In genomic region chrX:115888041-115888440, GRCh38 we compare ENCODE assay signal across 7 cellular contexts.
DNase-seq lines count a peak whose midpoint lies in the region; ATAC-seq and TF ChIP-seq lines count a peak whose summit lies in the region.
"Not testable (repeated sequence)": the region's sequence is repeated elsewhere in the genome, so short reads cannot be mapped to it uniquely, and the experiment has no call there.

No MANE protein-coding gene starts in this region.

- H3K36me3 ChIP-seq in HEK293 (ENCODE audit: control insufficient read depth in 2 of 2, insufficient read depth in 1 of 2, low read length in 2 of 2); adipocyte (ENCODE audit: control insufficient read depth, insufficient read depth, low read length, severe bottlenecking); sigmoid colon: not testable (repeated sequence)

- not testable (repeated sequence) for H3K27me3 ChIP-seq in adipocyte (replicated peaks; ENCODE audit: control insufficient read depth, insufficient read depth, low read length); right cardiac atrium (ENCODE audit: control insufficient read depth, insufficient read depth); sigmoid colon

- H3K27ac Mint-ChIP-seq in WTC11; chondrocyte (ENCODE audit: unreplicated experiment): not testable (repeated sequence)
- peak overlapping the region in 3 of 6 donors; percentile 49 to 79 (median 60) for H3K27ac Mint-ChIP-seq in naive B cell

- intact Hi-C loops in right cardiac atrium (cut with DNase I); sigmoid colon (cut with DNase I): not testable (repeated sequence)

- WGBS in right cardiac atrium, result 97% methylated on average over 10 of the region's 29 CpGs
- 99% methylated on average over 13 of the region's 29 CpGs; no CpG with 5 or more reads in 1 of the 2 donors for WGBS in sigmoid colon, 2 donors

- not testable (repeated sequence) for DNase-seq in WTC11 (ENCODE audit: low spot score)
- DNase-seq in adipocyte (ENCODE audit: low read depth) (peak; percentile 58), chondrocyte (ENCODE audit: low spot score) (peak; percentile 98), right cardiac atrium (peak; percentile 58 to 89 (median 76)), naive B cell (peak; percentile 85), sigmoid colon (peak; percentile 87)

- TF ChIP-seq CTCF in HEK293 (tag by site-specific recombination; IDR thresholded peaks at IDR 0.05); WTC11 (IDR thresholded peaks at IDR 0.05); chondrocyte (IDR thresholded peaks at IDR 0.05); sigmoid colon (IDR thresholded peaks at IDR 0.05): not testable (repeated sequence)

- H3K4me3 ChIP-seq in HEK293 (ENCODE audit: low read depth, low read length) (peak overlapping the region; percentile 33), adipocyte (ENCODE audit: low read length) (peak overlapping the region; percentile 75), sigmoid colon (peak overlapping the region in 1 of 4 donors; percentile 34)
- not testable (repeated sequence) for H3K4me3 ChIP-seq in right cardiac atrium (ENCODE audit: low read length)

- POLR2A ChIA-PET in HEK293 (lab: Yijun Ruan, JAX); WTC11 (lab: Charles Lee): not testable (repeated sequence)

- not testable (repeated sequence) for H3K4me1 ChIP-seq in HEK293 (ENCODE audit: control insufficient read depth, insufficient read depth, low read length); adipocyte (ENCODE audit: control insufficient read depth, insufficient read depth, low read length); right cardiac atrium (ENCODE audit: control insufficient read depth, insufficient read depth, low read length); sigmoid colon

- H3K9me3 Mint-ChIP-seq in WTC11, naive B cell: not testable (repeated sequence)
- H3K9me3 Mint-ChIP-seq in chondrocyte (ENCODE audit: low read depth), result peaks cover 23% of the 10 kb centered on the region

- not testable (repeated sequence) for H3K9me3 ChIP-seq in HEK293 (ENCODE audit: control insufficient read depth, insufficient read depth, low read depth, low read length); adipocyte (ENCODE audit: control insufficient read depth, low read length); right cardiac atrium (ENCODE audit: control insufficient read depth, low read length); sigmoid colon

- H3K27ac ChIP-seq in HEK293 (ENCODE audit: extremely low read depth, low read depth, low read length); right cardiac atrium (ENCODE audit: low read length): not testable (repeated sequence)
- peak overlapping the region in 1 of 4 donors; percentile 65 for H3K27ac ChIP-seq in sigmoid colon

- ATAC-seq in WTC11; right cardiac atrium; naive B cell (ENCODE audit: low read depth in 2 of 2): not testable (repeated sequence)

- not testable (repeated sequence) for TF ChIP-seq EP300 in sigmoid colon (IDR thresholded peaks at IDR 0.05)

- TF ChIP-seq POLR2A in sigmoid colon (IDR thresholded peaks at IDR 0.05), result not testable (repeated sequence)

- not testable (repeated sequence) for H3K4me3 Mint-ChIP-seq in WTC11; chondrocyte (ENCODE audit: unreplicated experiment)
- H3K4me3 Mint-ChIP-seq in naive B cell, result peak overlapping the region in 4 of 8 donors; percentile 72 to 99 (median 84)

- H3K27me3 Mint-ChIP-seq in WTC11 (ENCODE audit: low read depth); chondrocyte (ENCODE audit: low read depth); naive B cell: not testable (repeated sequence)

- not testable (repeated sequence) for H3K36me3 Mint-ChIP-seq in WTC11; chondrocyte (ENCODE audit: low read depth); naive B cell

- H3K4me1 Mint-ChIP-seq in WTC11, result peaks cover 13% of the 10 kb centered on the region
- H3K4me1 Mint-ChIP-seq in chondrocyte (ENCODE audit: low read depth); naive B cell: not testable (repeated sequence)

- CTCF ChIA-PET in HEK293 (lab: Yijun Ruan, JAX); WTC11 (lab: Charles Lee): not testable (repeated sequence)

- H3K9ac ChIP-seq in adipocyte (ENCODE audit: low read length), result peak overlapping the region; percentile 74

TF ChIP-seq in WTC11, 78 proteins besides CTCF, POLR2A, EP300 and RAD21:
- TF ChIP-seq GABPB1 (CRISPR knock-in tag; IDR thresholded peaks at IDR 0.05), result peak; percentile 67
TF ChIP-seq in WTC11: peak in this region for 1; not testable (repeated sequence) for 77.
